Comparison of ENCODE assay signal across 9 cellular contexts in the genomic region with DNA sequence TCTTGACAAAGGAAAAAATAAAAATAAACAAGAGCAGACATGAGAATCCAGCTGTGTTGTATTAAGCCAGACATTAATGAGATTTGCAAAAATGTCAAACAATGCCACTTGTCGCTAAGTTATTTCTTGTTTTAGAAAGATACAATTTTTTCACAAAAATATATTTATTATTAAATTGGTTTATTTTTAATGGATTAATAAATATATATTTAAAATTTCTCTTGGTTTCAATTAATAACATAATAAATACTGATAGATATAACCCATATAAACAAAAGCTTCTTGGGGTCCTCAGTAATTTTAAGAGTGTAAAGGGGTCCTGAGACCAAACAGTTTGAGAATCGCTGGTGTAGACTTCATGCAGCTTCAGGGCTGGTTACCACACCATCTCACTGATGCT.
"Had no signal": no experiment of that assay in that cellular context is flagged by ENCODE, and none has a peak within 500 bp of the region (broad histone marks: within the 10 kb centered on the region; RNA-seq: fewer than 3 reads in every experiment).

No MANE protein-coding gene starts in this region.

- H3K27ac ChIP-seq: GM23248 had no signal

- H2AFZ ChIP-seq: GM23248, GM23338 had no signal

- ATAC-seq: GM23338, HCT116 had no signal

- H3K9me3 ChIP-seq: HAP-1 had no signal

- H3K9ac ChIP-seq: GM23248 had no signal

- H3K4me3 ChIP-seq: GM23248, GM23338, HAP-1 had no signal

- H3K27ac Mint-ChIP-seq: GM23338, H9, HFFc6 had no signal

- H3K36me3 ChIP-seq: HAP-1 had no signal

- H3K4me3 Mint-ChIP-seq: GM23338, H9, HFFc6 had no signal

- H3K4me2 ChIP-seq: GM23338 had no signal

- DNase-seq: GM23248, GOT3, H7, H9, HCEC 1CT, HFFc6 had no signal
